ENCODE assay signal across 21 cellular contexts in genomic region chr22:46507451-46508390, GRCh38. TPM values are rescaled to one million over a fixed set of nuclear protein-coding genes. Genes with fewer than 3 reads are reported as not detected.
DNase-seq lines count a peak whose midpoint lies in the region; FAIRE-seq and TF ChIP-seq lines count a peak whose summit lies in the region.
"Had no signal": no experiment of that assay in that cellular context is flagged by ENCODE, and none has a peak within 500 bp of the region (broad histone marks: within the 10 kb centered on the region; RNA-seq: fewer than 3 reads in every experiment).

No MANE protein-coding gene starts in this region.

- H3K4me3 ChIP-seq in HUES48 (ENCODE audit: low read depth, low read length) = no peak overlapping the region
- no peak overlapping the region for H3K4me3 ChIP-seq in H1 (ENCODE audit: extremely low read depth in 1 of 4, insufficient read depth in 2 of 4, low read depth in 3 of 4, low read length in 4 of 4)
- H3K4me3 ChIP-seq in neural progenitor cell = no peak overlapping the region
- no peak overlapping the region for H3K4me3 ChIP-seq in CD8-positive, alpha-beta memory T cell (ENCODE audit: low read length)
- H3K4me3 ChIP-seq in sigmoid colon = no peak overlapping the region
- H3K4me3 ChIP-seq: HAP-1 had no signal

- no peaks in the 10 kb centered on the region for H3K36me3 Mint-ChIP-seq in neural progenitor cell
- no peaks in the 10 kb centered on the region for H3K36me3 Mint-ChIP-seq in CD8-positive, alpha-beta memory T cell

- no peaks in the 10 kb centered on the region for H3K23me2 ChIP-seq in H1 (ENCODE audit: low read depth, low read length)

- H3F3A ChIP-seq in neural progenitor cell (ENCODE audit: low read depth) = peaks cover 35% of the 10 kb centered on the region

- H2BK20ac ChIP-seq in H1 (ENCODE audit: low read length) = no peak overlapping the region

- TF ChIP-seq POLR2A in H1 (IDR thresholded peaks at IDR 0.05; ENCODE audit: control extremely low read depth in 1 of 2, low read depth in 2 of 2, low read length in 2 of 2) = no peak
- TF ChIP-seq POLR2A in sigmoid colon (IDR thresholded peaks at IDR 0.05) = no peak

- peak overlapping the region; percentile 56; the same call in 1 of the 2 replicates for H2AK5ac ChIP-seq in H1 (ENCODE audit: low read depth, low read length)

- 81% methylated on average over 23 of the region's 32 CpGs; no CpG with 5 or more reads in 1 of the 2 experiments for WGBS in H1 (ENCODE audit: extremely low coverage in 1 of 2, insufficient coverage in 1 of 2, insufficient read length in 1 of 2, insufficient replicate concordance in 2 of 2, low coverage in 1 of 2, low lambda C conversion rate in 2 of 2, missing lambda C conversion rate in 1 of 2), 2 experiments
- WGBS in sigmoid colon, 2 donors = 73% methylated on average over 32 of the region's 32 CpGs

- H2BK15ac ChIP-seq in H1 (ENCODE audit: low read length) = 0 out of 2 replicates have a peak overlapping the region, but pooled peaks have one; percentile 46

- H2BK12ac ChIP-seq in H1 (ENCODE audit: low read depth, low read length) = 0 out of 2 replicates have a peak overlapping the region, but pooled peaks have one; percentile 39

- peak overlapping the region; percentile 86 for H4K8ac ChIP-seq in H1 (ENCODE audit: extremely low read depth, insufficient read depth, low read length)

- no peak overlapping the region for H3K23ac ChIP-seq in H1 (ENCODE audit: insufficient read length)

- peaks cover 68% of the 10 kb centered on the region for H3K4me1 Mint-ChIP-seq in neural progenitor cell
- peaks cover 0 to 4% (median 0%) of the 10 kb centered on the region in 3 donors for H3K4me1 Mint-ChIP-seq in CD8-positive, alpha-beta memory T cell

- peak overlapping the region; percentile 33 for H2BK120ac ChIP-seq in H1 (replicated peaks; ENCODE audit: low read depth, low read length)

- H3K9me3 ChIP-seq in HUES48 (ENCODE audit: control insufficient read depth, insufficient read depth, low read length) (no peaks in the 10 kb centered on the region), H1 (ENCODE audit: insufficient read depth in 2 of 2, low read depth in 1 of 2, low read length in 1 of 2) (no peaks in the 10 kb centered on the region), neural progenitor cell (ENCODE audit: low read depth) (no peaks in the 10 kb centered on the region), sigmoid colon (no peaks in the 10 kb centered on the region)
- no peaks in the 10 kb centered on the region for H3K9me3 ChIP-seq in CD8-positive, alpha-beta memory T cell (ENCODE audit: low read length)
- H3K9me3 ChIP-seq: HAP-1 had no signal

- peak overlapping the region; percentile 20 for H3K27ac ChIP-seq in HUES48 (ENCODE audit: low read depth, low read length)
- H3K27ac ChIP-seq in H1 (ENCODE audit: low read depth, low read length) = no peak overlapping the region
- H3K27ac ChIP-seq in neural progenitor cell = no peak overlapping the region
- no peak overlapping the region for H3K27ac ChIP-seq in CD8-positive, alpha-beta memory T cell (ENCODE audit: low read depth, low read length)
- no peak overlapping the region for H3K27ac ChIP-seq in sigmoid colon

- peaks cover 13% of the 10 kb centered on the region; the same call in 1 of the 2 replicates for H3K4me1 ChIP-seq in HUES48 (ENCODE audit: control insufficient read depth, insufficient read depth, low read length)
- peaks cover 0 to 27% (median 12%) of the 10 kb centered on the region in 4 experiments; a peak in 6 of 7 replicates for H3K4me1 ChIP-seq in H1 (replicated peaks in 1 of 4; ENCODE audit: control insufficient read depth in 3 of 4, insufficient read depth in 4 of 4, low read length in 3 of 4)
- H3K4me1 ChIP-seq in neural progenitor cell = peaks cover 62% of the 10 kb centered on the region
- H3K4me1 ChIP-seq in CD8-positive, alpha-beta memory T cell (ENCODE audit: insufficient read depth, low read length) = no peaks in the 10 kb centered on the region
- H3K4me1 ChIP-seq in sigmoid colon = no peaks in the 10 kb centered on the region

- no peak overlapping the region for H3K4me3 Mint-ChIP-seq in neural progenitor cell
- no peak overlapping the region for H3K4me3 Mint-ChIP-seq in CD8-positive, alpha-beta memory T cell

- H4K5ac ChIP-seq in H1 (ENCODE audit: insufficient read length, low read depth, low read length) = peak overlapping the region; percentile 17

- H3K79me1 ChIP-seq in H1 (ENCODE audit: low read depth, low read length) = no peaks in the 10 kb centered on the region

- H4K91ac ChIP-seq in H1 (replicated peaks; ENCODE audit: insufficient read length, low read length) = peak overlapping the region; percentile 55

- TF ChIP-seq CTCF in H1 (IDR thresholded peaks at IDR 0.05; ENCODE audit: control extremely low read depth in 1 of 3, insufficient read depth in 1 of 3, low read depth in 1 of 3, low read length in 3 of 3) (no peak), neural progenitor cell (IDR thresholded peaks at IDR 0.05) (no peak), sigmoid colon (IDR thresholded peaks at IDR 0.05) (no peak)

- no peaks in the 10 kb centered on the region for H3K9me3 Mint-ChIP-seq in neural progenitor cell
- H3K9me3 Mint-ChIP-seq in CD8-positive, alpha-beta memory T cell = no peaks in the 10 kb centered on the region

- H3K4me2 ChIP-seq in H1 (ENCODE audit: insufficient read depth in 1 of 2, low read depth in 2 of 2, low read length in 2 of 2) (no peak overlapping the region), neural progenitor cell (peak overlapping the region; percentile 62)

- peak overlapping the region; percentile 75; the same call in 1 of the 2 replicates for H2BK5ac ChIP-seq in H1 (ENCODE audit: low read depth, low read length)

- no peak overlapping the region for H3K9ac ChIP-seq in HUES48 (ENCODE audit: low read depth, low read length)
- H3K9ac ChIP-seq in H1 (replicated peaks in 1 of 4; ENCODE audit: extremely low read depth in 1 of 4, low read depth in 3 of 4, low read length in 3 of 4) = no peak overlapping the region
- H3K9ac ChIP-seq in neural progenitor cell = no peak overlapping the region

- CTCF ChIA-PET in H1 (lab: Charles Lee; ENCODE audit: partially characterized antibody) = interaction anchor here (1.2 to 1.6 kb wide), 3 partner anchors 34 to 140 kb away, joined by 3 read pairs; no protein-coding TSS in a partner anchor
- CTCF ChIA-PET in CD8-positive, alpha-beta memory T cell (lab: Charles Lee) = no interaction called here

- H3K27ac Mint-ChIP-seq in neural progenitor cell = no peak overlapping the region
- no peak overlapping the region for H3K27ac Mint-ChIP-seq in CD8-positive, alpha-beta memory T cell

- POLR2A ChIA-PET in H1 (lab: Charles Lee; ENCODE audit: partially characterized antibody) = no interaction called here
- POLR2A ChIA-PET in CD8-positive, alpha-beta memory T cell (lab: Charles Lee) = no interaction called here

- intact Hi-C loops in sigmoid colon (cut with DNase I) = no loop called here

- H3K36me3 ChIP-seq in HUES48 (ENCODE audit: control insufficient read depth, insufficient read depth, low read length) (no peaks in the 10 kb centered on the region), H1 (ENCODE audit: control insufficient read depth in 2 of 4, insufficient read depth in 4 of 4, low read length in 3 of 4) (no peaks in the 10 kb centered on the region), neural progenitor cell (no peaks in the 10 kb centered on the region), sigmoid colon (no peaks in the 10 kb centered on the region)
- no peaks in the 10 kb centered on the region for H3K36me3 ChIP-seq in CD8-positive, alpha-beta memory T cell (ENCODE audit: insufficient read depth, low read length)
- H3K36me3 ChIP-seq: HAP-1 had no signal

- peaks cover 7% of the 10 kb centered on the region for H3K27me3 Mint-ChIP-seq in neural progenitor cell (ENCODE audit: insufficient read depth, low read depth)
- H3K27me3 Mint-ChIP-seq in CD8-positive, alpha-beta memory T cell = peaks cover 6% of the 10 kb centered on the region in 2 donors

- no peak overlapping the region for H2AFZ ChIP-seq in H1 (ENCODE audit: low read length)
- no peak overlapping the region for H2AFZ ChIP-seq in neural progenitor cell (replicated peaks)

- DNase-seq in AG20443 (ENCODE audit: low spot score) (peak; percentile 14), H1 (ENCODE audit: low read depth in 1 of 2, low spot score in 2 of 2) (no peak), neural progenitor cell (ENCODE audit: low spot score) (peak; percentile 48), NCI-H526 (lab: John Stamatoyannopoulos, UW) (no peak), sigmoid colon (no peak), NCI-H2171 (lab: John Stamatoyannopoulos, UW) (no peak)
- DNase-seq in CD8-positive, alpha-beta memory T cell = no peak
- DNase-seq: 8988T, C1 segment of cervical spinal cord, COR-L47, DMS153, Karpas-422, MM.1S, NCI-H1105, NCI-H1694, NCI-H2107, NCI-H226, NCI-H526 treated with DMSO at 0.1 percent for 48 hours had no signal

- peaks cover 0 to 8% of the 10 kb centered on the region in 2 experiments for H4K20me1 ChIP-seq in H1 (replicated peaks in 1 of 2; ENCODE audit: control insufficient read depth in 1 of 2, insufficient read depth in 2 of 2, low read length in 2 of 2)
- H4K20me1 ChIP-seq in neural progenitor cell (ENCODE audit: low read depth) = peaks cover 51% of the 10 kb centered on the region

- no peaks in the 10 kb centered on the region for H3K27me3 ChIP-seq in HUES48 (ENCODE audit: control insufficient read depth, insufficient read depth, low read length)
- H3K27me3 ChIP-seq in H1 (replicated peaks in 1 of 4; ENCODE audit: control insufficient read depth in 3 of 4, extremely low read depth in 1 of 4, insufficient read depth in 3 of 4, low read length in 3 of 4) = no peaks in the 10 kb centered on the region
- no peaks in the 10 kb centered on the region for H3K27me3 ChIP-seq in neural progenitor cell
- no peaks in the 10 kb centered on the region for H3K27me3 ChIP-seq in CD8-positive, alpha-beta memory T cell (ENCODE audit: insufficient read depth, low read length, poor library complexity, severe bottlenecking)
- H3K27me3 ChIP-seq in sigmoid colon = peaks cover 0 to 16% (median 12%) of the 10 kb centered on the region in 3 donors

- no peak overlapping the region; the same call in none of the 2 replicates for H3K18ac ChIP-seq in H1 (ENCODE audit: extremely low read depth, low read length)

- no peak overlapping the region for H3K56ac ChIP-seq in H1 (replicated peaks; ENCODE audit: insufficient read length, low read depth, low read length)

- peak overlapping the region; percentile 69 for H3K4ac ChIP-seq in H1 (replicated peaks; ENCODE audit: insufficient read length, low read depth, low read length)

- no peak for FAIRE-seq in H1 (lab: Jason Lieb, UNC)
- FAIRE-seq: GM19239 had no signal

- H3K14ac ChIP-seq in H1 (ENCODE audit: insufficient read length) = no peak overlapping the region

- H3K79me2 ChIP-seq in H1 (ENCODE audit: control insufficient read depth in 1 of 2, insufficient read depth in 2 of 2, low read length in 2 of 2) (no peaks in the 10 kb centered on the region), neural progenitor cell (ENCODE audit: low read depth) (peaks cover 48% of the 10 kb centered on the region)

- no peak for TF ChIP-seq EP300 in H1 (IDR thresholded peaks at IDR 0.05; ENCODE audit: borderline replicate concordance in 1 of 2, low read depth in 2 of 2, low read length in 2 of 2)
- TF ChIP-seq EP300 in sigmoid colon (IDR thresholded peaks at IDR 0.05) = no peak

- TF ChIP-seq RAD21 in H1 (IDR thresholded peaks at IDR 0.05 in 1 of 2, conservative IDR thresholded peaks at IDR 0.05 in 1 of 2; ENCODE audit: low read depth in 2 of 2, low read length in 2 of 2) = no peak

RNA-seq across cellular contexts. Expression of gene CELSR1, which starts 29.7 kb away (rescaled TPM):
- total RNA-seq in H1 (2021; fragmentation: NEBNext Ultra II Directional; extraction: Animal tissue kit (Norgen Biotek cat#: 25700)) = 12.2 and 12.4 TPM in 2 replicates
- polyA plus RNA-seq in H1 (2011; rRNA removed) (9.0 and 16.4 TPM in 2 replicates), sigmoid colon (1 to 10 TPM in 1 of 3 donors, under 1 TPM in 2; 0.23 to 5.0 (median 0.60) TPM)
- polyA plus RNA-seq in H1 (2011; cell fraction: cytosol; rRNA removed) = 9.1 TPM
- 36.2 TPM for polyA plus RNA-seq in H1 (2011; cell fraction: nucleus; rRNA removed)
- polyA plus RNA-seq in H1 (2012, experiment 1 of 2) = 8.8 to 12.1 TPM (median 10.3 TPM) in 4 replicates
- 7.3 TPM for polyA plus RNA-seq in H1 (2012, experiment 2 of 2)
- polyA plus RNA-seq in H1 (2013, experiment 1 of 2) = 10.4 TPM
- 9.5 TPM for polyA plus RNA-seq in H1 (2013, experiment 2 of 2)
- polyA minus RNA-seq in H1 (2011; rRNA and poly(A)+ RNA removed) = 22.5 and 24.2 TPM in 2 replicates
- 13.4 TPM for polyA minus RNA-seq in H1 (2011; cell fraction: cytosol; rRNA and poly(A)+ RNA removed)
- polyA minus RNA-seq in H1 (2011; cell fraction: nucleus; rRNA and poly(A)+ RNA removed) = 38.4 TPM
- total RNA-seq in neural progenitor cell (ENCODE audit: low replicate concordance) (12.3 and 18.0 TPM in 2 replicates), sigmoid colon (1 to 10 TPM in 2 of 4 donors, under 1 TPM in 2; 0.81 to 2.5 (median 1.5) TPM)
- total RNA-seq in CD8-positive, alpha-beta memory T cell = under 1 TPM; 0.15 to 0.33 TPM
- polyA plus RNA-seq in CD8-positive, alpha-beta memory T cell = 0.30 TPM

Comparison
In these comparisons a context has a peak if more than half of its experiments do, and no peak if none do; other contexts are left out.
1. DNase-seq: peak in AG20443 (single experiment) and neural progenitor cell (single experiment); none in H1 (0 of 2), CD8-positive, alpha-beta memory T cell (0 of 5), NCI-H526 (0 of 2), sigmoid colon (single experiment) and NCI-H2171 (single experiment).